1 cellular context compared by ENCODE assay signal in the genomic region with DNA sequence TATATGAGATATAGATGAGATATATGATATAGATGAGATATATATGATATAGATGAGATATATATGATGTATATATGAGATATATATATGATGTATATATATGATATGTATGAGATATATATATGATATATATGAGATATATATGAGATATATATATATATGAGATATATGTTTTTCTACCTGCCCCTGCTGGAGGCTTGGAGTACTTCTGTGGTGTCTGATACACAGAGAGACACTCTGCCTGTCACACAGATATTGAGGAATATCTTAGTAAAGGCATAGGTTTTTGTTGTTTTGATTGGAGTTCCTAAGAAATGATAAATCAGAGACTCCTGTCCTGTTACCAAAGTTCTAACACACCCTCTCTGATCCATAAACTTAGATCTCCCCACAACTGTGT.
TF ChIP-seq lines count a peak whose summit lies in the region.

No MANE protein-coding gene starts in this region.

TF ChIP-seq in HCT116, 20 proteins besides CTCF, POLR2A, EP300 and RAD21:
- TF ChIP-seq, protein P1, sequence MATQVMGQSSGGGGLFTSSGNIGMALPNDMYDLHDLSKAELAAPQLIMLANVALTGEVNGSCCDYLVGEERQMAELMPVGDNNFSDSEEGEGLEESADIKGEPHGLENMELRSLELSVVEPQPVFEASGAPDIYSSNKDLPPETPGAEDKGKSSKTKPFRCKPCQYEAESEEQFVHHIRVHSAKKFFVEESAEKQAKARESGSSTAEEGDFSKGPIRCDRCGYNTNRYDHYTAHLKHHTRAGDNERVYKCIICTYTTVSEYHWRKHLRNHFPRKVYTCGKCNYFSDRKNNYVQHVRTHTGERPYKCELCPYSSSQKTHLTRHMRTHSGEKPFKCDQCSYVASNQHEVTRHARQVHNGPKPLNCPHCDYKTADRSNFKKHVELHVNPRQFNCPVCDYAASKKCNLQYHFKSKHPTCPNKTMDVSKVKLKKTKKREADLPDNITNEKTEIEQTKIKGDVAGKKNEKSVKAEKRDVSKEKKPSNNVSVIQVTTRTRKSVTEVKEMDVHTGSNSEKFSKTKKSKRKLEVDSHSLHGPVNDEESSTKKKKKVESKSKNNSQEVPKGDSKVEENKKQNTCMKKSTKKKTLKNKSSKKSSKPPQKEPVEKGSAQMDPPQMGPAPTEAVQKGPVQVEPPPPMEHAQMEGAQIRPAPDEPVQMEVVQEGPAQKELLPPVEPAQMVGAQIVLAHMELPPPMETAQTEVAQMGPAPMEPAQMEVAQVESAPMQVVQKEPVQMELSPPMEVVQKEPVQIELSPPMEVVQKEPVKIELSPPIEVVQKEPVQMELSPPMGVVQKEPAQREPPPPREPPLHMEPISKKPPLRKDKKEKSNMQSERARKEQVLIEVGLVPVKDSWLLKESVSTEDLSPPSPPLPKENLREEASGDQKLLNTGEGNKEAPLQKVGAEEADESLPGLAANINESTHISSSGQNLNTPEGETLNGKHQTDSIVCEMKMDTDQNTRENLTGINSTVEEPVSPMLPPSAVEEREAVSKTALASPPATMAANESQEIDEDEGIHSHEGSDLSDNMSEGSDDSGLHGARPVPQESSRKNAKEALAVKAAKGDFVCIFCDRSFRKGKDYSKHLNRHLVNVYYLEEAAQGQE (IDR thresholded peaks at IDR 0.05; ENCODE audit: low read depth), result no peak
- TF ChIP-seq ZFX (IDR thresholded peaks at IDR 0.05) (no peak), YY1 (IDR thresholded peaks at IDR 0.05; ENCODE audit: extremely low read depth, insufficient replicate concordance, low read depth, low read length) (no peak), EGR1 (IDR thresholded peaks at IDR 0.05; ENCODE audit: low read depth) (no peak), ATF3 (IDR thresholded peaks at IDR 0.05) (no peak), POLR2AphosphoS5 (IDR thresholded peaks at IDR 0.05; ENCODE audit: low read depth, low read length) (no peak)
- TF ChIP-seq, protein P2, sequence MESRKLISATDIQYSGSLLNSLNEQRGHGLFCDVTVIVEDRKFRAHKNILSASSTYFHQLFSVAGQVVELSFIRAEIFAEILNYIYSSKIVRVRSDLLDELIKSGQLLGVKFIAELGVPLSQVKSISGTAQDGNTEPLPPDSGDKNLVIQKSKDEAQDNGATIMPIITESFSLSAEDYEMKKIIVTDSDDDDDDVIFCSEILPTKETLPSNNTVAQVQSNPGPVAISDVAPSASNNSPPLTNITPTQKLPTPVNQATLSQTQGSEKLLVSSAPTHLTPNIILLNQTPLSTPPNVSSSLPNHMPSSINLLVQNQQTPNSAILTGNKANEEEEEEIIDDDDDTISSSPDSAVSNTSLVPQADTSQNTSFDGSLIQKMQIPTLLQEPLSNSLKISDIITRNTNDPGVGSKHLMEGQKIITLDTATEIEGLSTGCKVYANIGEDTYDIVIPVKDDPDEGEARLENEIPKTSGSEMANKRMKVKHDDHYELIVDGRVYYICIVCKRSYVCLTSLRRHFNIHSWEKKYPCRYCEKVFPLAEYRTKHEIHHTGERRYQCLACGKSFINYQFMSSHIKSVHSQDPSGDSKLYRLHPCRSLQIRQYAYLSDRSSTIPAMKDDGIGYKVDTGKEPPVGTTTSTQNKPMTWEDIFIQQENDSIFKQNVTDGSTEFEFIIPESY (IDR thresholded peaks at IDR 0.05; ENCODE audit: extremely low read depth, insufficient replicate concordance, low read length), result no peak
